In genomic region chrY:2887386-2887785, GRCh38 we compare ENCODE assay signal across 13 cellular contexts. TPM values are rescaled to one million over a fixed set of nuclear protein-coding genes. Genes with fewer than 3 reads are reported as not detected.
DNase-seq lines count a peak whose midpoint lies in the region; ATAC-seq and TF ChIP-seq lines count a peak whose summit lies in the region.
"Had no signal": no experiment of that assay in that cellular context is flagged by ENCODE, and none has a peak within 500 bp of the region (broad histone marks: within the 10 kb centered on the region; RNA-seq: fewer than 3 reads in every experiment).

No MANE protein-coding gene starts in this region.

- WGBS in thyroid gland, 2 donors: 62 to 76% methylated on average over 3 to 5 of the region's 5 CpGs

- ATAC-seq in GM21737 (IDR thresholded peaks at IDR 0.05; ENCODE audit: unreplicated experiment): peak; percentile 10
- peak; percentile 65 for ATAC-seq in RWPE2 (ENCODE audit: low read depth)
- peak; percentile 72 for ATAC-seq in effector memory CD8-positive, alpha-beta T cell (replicated peaks)
- ATAC-seq in GM18502 (IDR thresholded peaks at IDR 0.05; ENCODE audit: poor library complexity, unreplicated experiment): no peak
- ATAC-seq: PC-3 had no signal

- DNase-seq in AG10803 (ENCODE audit: low read depth) (peak; percentile 88), RWPE2 (ENCODE audit: low spot score) (peak; percentile 68), thyroid gland (no peak), Calu3 (no peak), SHP77 (lab: John Stamatoyannopoulos, UW) (no peak)
- DNase-seq in effector memory CD8-positive, alpha-beta T cell: peak; percentile 1 to 34 (median 14)
- DNase-seq: hypothalamus, NCI-H187 treated with DMSO at 0.1 percent for 48 hours, PC-3 had no signal

- H3K36me3 Mint-ChIP-seq in effector memory CD8-positive, alpha-beta T cell (ENCODE audit: insufficient read depth): peaks cover 3% of the 10 kb centered on the region
- no peaks in the 10 kb centered on the region for H3K36me3 Mint-ChIP-seq in Calu3 (ENCODE audit: insufficient read depth, unreplicated experiment)
- H3K36me3 Mint-ChIP-seq: type B pancreatic cell had no signal

- H3K27ac Mint-ChIP-seq in effector memory CD8-positive, alpha-beta T cell: peak overlapping the region; percentile 83 to 91
- no peak overlapping the region for H3K27ac Mint-ChIP-seq in Calu3 (ENCODE audit: unreplicated experiment)
- H3K27ac Mint-ChIP-seq: type B pancreatic cell had no signal

- H3K4me1 Mint-ChIP-seq in effector memory CD8-positive, alpha-beta T cell (ENCODE audit: low read depth in 2 of 2): peaks cover 18% of the 10 kb centered on the region in 2 donors
- H3K4me1 Mint-ChIP-seq in Calu3 (ENCODE audit: low read depth, unreplicated experiment): no peaks in the 10 kb centered on the region

- H3K9me3 Mint-ChIP-seq in effector memory CD8-positive, alpha-beta T cell: no peaks in the 10 kb centered on the region
- no peaks in the 10 kb centered on the region for H3K9me3 Mint-ChIP-seq in Calu3 (ENCODE audit: low read depth, unreplicated experiment)
- H3K9me3 Mint-ChIP-seq: type B pancreatic cell had no signal

- H3K27me3 ChIP-seq in RWPE2 (ENCODE audit: insufficient read depth, poor library complexity, severe bottlenecking): no peaks in the 10 kb centered on the region
- H3K27me3 ChIP-seq in thyroid gland: no peaks in the 10 kb centered on the region

- H3K4me3 ChIP-seq in AG10803 (ENCODE audit: low read length): no peak overlapping the region
- no peak overlapping the region for H3K4me3 ChIP-seq in RWPE2 (ENCODE audit: severe bottlenecking)
- H3K4me3 ChIP-seq in thyroid gland (replicated peaks in 1 of 3): no peak overlapping the region

- peak overlapping the region; percentile 86 for H3K27ac ChIP-seq in RWPE2 (ENCODE audit: poor library complexity, severe bottlenecking)
- H3K27ac ChIP-seq in thyroid gland: no peak overlapping the region

- BruUV-seq in Calu3 (replicated peaks; lab: Mats Ljungman, UMichigan): no TSS peak

- CTCF ChIA-PET in Calu3 (lab: Charles Lee): no interaction called here

- no peaks in the 10 kb centered on the region for H3K27me3 Mint-ChIP-seq in effector memory CD8-positive, alpha-beta T cell
- H3K27me3 Mint-ChIP-seq in Calu3 (ENCODE audit: unreplicated experiment): no peaks in the 10 kb centered on the region
- H3K27me3 Mint-ChIP-seq: type B pancreatic cell had no signal

- intact Hi-C loops in thyroid gland (cut with DNase I) (no loop called here), Calu3 (cut with micrococcal nuclease; ENCODE audit: unreplicated experiment) (no loop called here)

- TF ChIP-seq CTCF in AG10803 (conservative IDR thresholded peaks at IDR 0.05; ENCODE audit: low read length) (no peak), RWPE2 (IDR thresholded peaks at IDR 0.05; ENCODE audit: poor library complexity, severe bottlenecking) (no peak), thyroid gland (IDR thresholded peaks at IDR 0.05) (no peak), Calu3 (IDR thresholded peaks at IDR 0.05; ENCODE audit: unreplicated experiment) (no peak)

- H3K9me3 ChIP-seq in RWPE2 (ENCODE audit: severe bottlenecking) (peaks cover 5% of the 10 kb centered on the region), thyroid gland (no peaks in the 10 kb centered on the region)

- H3K36me3 ChIP-seq in RWPE2 (ENCODE audit: low read depth) (no peaks in the 10 kb centered on the region), thyroid gland (no peaks in the 10 kb centered on the region)

- TF ChIP-seq POLR2A in thyroid gland (IDR thresholded peaks at IDR 0.05): no peak

- peaks cover 4% of the 10 kb centered on the region for H3K4me1 ChIP-seq in RWPE2 (ENCODE audit: insufficient read depth, poor library complexity, severe bottlenecking)
- H3K4me1 ChIP-seq in thyroid gland: no peaks in the 10 kb centered on the region

- peak overlapping the region in 1 of 2 donors; percentile 55 for H3K4me3 Mint-ChIP-seq in effector memory CD8-positive, alpha-beta T cell
- no peak overlapping the region for H3K4me3 Mint-ChIP-seq in Calu3 (ENCODE audit: low read depth, unreplicated experiment)
- H3K4me3 Mint-ChIP-seq: type B pancreatic cell had no signal

RNA-seq across cellular contexts. Expression of gene RPS4Y1, which starts 46.0 kb away (rescaled TPM):
- total RNA-seq in thyroid gland: 100 to 1,000 TPM in 2 of 4 donors, under 1 TPM in 2; 0.22 to 251 (median 92.9) TPM
- not detected in 2 replicates for total RNA-seq in Calu3 (2022)
- total RNA-seq: HT-29, PC-3 had no signal

RNA-seq across cellular contexts. Expression of gene ZFY, which starts 47.8 kb away (rescaled TPM):
- 10 to 100 TPM in 2 of 4 donors, not detected in 2; 30.1 to 44.5 TPM for total RNA-seq in thyroid gland
- total RNA-seq in Calu3 (2022): not detected in 2 replicates
- total RNA-seq: HT-29, PC-3 had no signal

Comparison
In these comparisons a context has a peak if more than half of its experiments do, and no peak if none do; other contexts are left out.
1. DNase-seq: peak in AG10803 (single experiment), RWPE2 (single experiment) and effector memory CD8-positive, alpha-beta T cell (3 of 3); none in thyroid gland (0 of 2), Calu3 (single experiment) and SHP77 (0 of 2).